Comparison of ENCODE assay signal across 8 cellular contexts in the genomic region with DNA sequence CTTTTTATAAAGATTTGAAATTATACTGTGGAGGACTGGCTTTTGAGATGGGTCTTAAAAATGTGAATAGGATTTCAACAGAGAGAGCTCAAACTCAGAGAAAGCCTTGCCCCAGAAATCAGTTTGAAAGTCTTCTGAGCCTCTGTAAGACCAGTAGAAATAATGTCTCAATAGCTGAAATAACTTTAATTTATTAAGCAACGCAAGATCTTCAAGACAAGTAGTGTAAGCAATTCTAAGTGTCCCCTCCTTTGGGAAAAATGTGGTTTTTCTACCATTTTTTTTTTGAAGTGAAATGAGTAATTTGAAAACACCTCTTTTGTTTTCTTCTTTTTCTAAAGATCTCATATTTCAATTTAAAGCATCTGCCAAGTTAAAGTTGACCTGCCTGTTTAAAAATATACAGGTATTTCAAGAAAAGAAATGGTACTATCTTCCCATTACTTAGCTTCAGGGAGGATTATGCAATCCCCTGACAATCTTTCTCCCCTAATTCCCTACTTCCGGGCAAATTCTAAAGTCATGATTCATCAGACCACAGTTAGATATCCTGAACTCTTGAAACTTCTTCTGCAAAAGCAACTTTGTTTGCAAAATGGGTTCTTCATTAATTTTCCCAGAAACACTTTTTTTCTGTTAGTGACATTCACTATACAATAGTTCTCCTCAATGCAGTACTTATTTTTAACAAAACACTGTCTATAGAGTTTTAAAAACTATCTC. TPM values are rescaled to one million over a fixed set of nuclear protein-coding genes. Genes with fewer than 3 reads are reported as not detected.
DNase-seq lines count a peak whose midpoint lies in the region; TF ChIP-seq lines count a peak whose summit lies in the region.

No MANE protein-coding gene starts in this region.

- H3K27ac ChIP-seq in mammary epithelial cell (ENCODE audit: insufficient read depth, low read depth, low read length) (peak overlapping the region; percentile 73), mesenchymal stem cell (ENCODE audit: low read length, poor library complexity, severe bottlenecking) (peak overlapping the region; percentile 56)

- no peak overlapping the region for H4K91ac ChIP-seq in mesenchymal stem cell (ENCODE audit: low read length)

- H3K9me3 ChIP-seq in mammary epithelial cell (replicated peaks; ENCODE audit: insufficient read depth, low read length) (no peaks in the 10 kb centered on the region), mesenchymal stem cell (ENCODE audit: control insufficient read depth, low read length) (no peaks in the 10 kb centered on the region), MG63 (no peaks in the 10 kb centered on the region)

- H3K14ac ChIP-seq in mesenchymal stem cell (ENCODE audit: low read length in 2 of 2) = no peak overlapping the region

- H3K4me3 ChIP-seq in mammary epithelial cell (replicated peaks in 1 of 3; ENCODE audit: insufficient read depth in 1 of 3, low read depth in 2 of 3, low read length in 3 of 3) (no peak overlapping the region), mesenchymal stem cell (ENCODE audit: insufficient read depth in 1 of 2, low read depth in 1 of 2, low read length in 2 of 2) (peak overlapping the region in 1 of 2 experiments; percentile 16), MG63 (no peak overlapping the region)

- no peaks in the 10 kb centered on the region for H3K27me3 ChIP-seq in mammary epithelial cell (ENCODE audit: insufficient read depth, low read length)
- H3K27me3 ChIP-seq in mesenchymal stem cell (ENCODE audit: control insufficient read depth in 1 of 2, insufficient read depth in 1 of 2, low read length in 2 of 2) = no peaks in the 10 kb centered on the region
- no peaks in the 10 kb centered on the region for H3K27me3 ChIP-seq in MG63

- H2AFZ ChIP-seq in mammary epithelial cell (ENCODE audit: low read depth, low read length) (peak overlapping the region; percentile 5), mesenchymal stem cell (ENCODE audit: low read depth, low read length) (no peak overlapping the region)

- no peak overlapping the region for H2BK12ac ChIP-seq in mesenchymal stem cell (ENCODE audit: low read length in 2 of 2)

- H3K79me1 ChIP-seq in mesenchymal stem cell (replicated peaks; ENCODE audit: low read length, poor library complexity, severe bottlenecking) = peaks cover 3% of the 10 kb centered on the region

- no peak for TF ChIP-seq CTCF in mammary epithelial cell (conservative IDR thresholded peaks at IDR 0.05 in 1 of 2, IDR thresholded peaks at IDR 0.05 in 1 of 2; ENCODE audit: extremely low read depth in 1 of 2, insufficient read depth in 1 of 2, low read depth in 1 of 2, low read length in 2 of 2)

- H3K4me2 ChIP-seq in mammary epithelial cell (ENCODE audit: insufficient read depth, low read depth, low read length) (peak overlapping the region; percentile 44), mesenchymal stem cell (ENCODE audit: low read length, poor library complexity, severe bottlenecking) (no peak overlapping the region)

- dilution Hi-C loops in mammary epithelial cell (cut with HindIII; ENCODE audit: low sequenced_read_pairs) = no loop called here

- H3K36me3 ChIP-seq in mammary epithelial cell (ENCODE audit: insufficient read depth, low read length) = no peaks in the 10 kb centered on the region
- H3K36me3 ChIP-seq in mesenchymal stem cell (ENCODE audit: control insufficient read depth in 1 of 2, insufficient read depth in 2 of 2, low read depth in 1 of 2, low read length in 2 of 2) = no peaks in the 10 kb centered on the region
- no peaks in the 10 kb centered on the region for H3K36me3 ChIP-seq in MG63

- CTCF ChIA-PET in mammary epithelial cell (lab: Charles Lee; ENCODE audit: low non-redundant PET) = no interaction called here

- H2AK5ac ChIP-seq in mesenchymal stem cell (ENCODE audit: low read length, severe bottlenecking) = no peak overlapping the region

- H2BK120ac ChIP-seq in mesenchymal stem cell (ENCODE audit: low read depth, low read length) = no peak overlapping the region

- H3K79me2 ChIP-seq in mammary epithelial cell (ENCODE audit: insufficient read depth, low read length) = no peaks in the 10 kb centered on the region

- no peak overlapping the region for H4K8ac ChIP-seq in mesenchymal stem cell (ENCODE audit: low read length)

- in situ Hi-C loops in mammary epithelial cell (cut with MboI; ENCODE audit: low sequenced_read_pairs in 2 of 2) = no loop called here

- no peak overlapping the region for H2BK15ac ChIP-seq in mesenchymal stem cell (ENCODE audit: low read depth, poor library complexity, severe bottlenecking)

- DNase-seq in AML-193 (lab: John Stamatoyannopoulos, UW) (peak; percentile 74 to 81), MV-4-11 (lab: John Stamatoyannopoulos, UW) (peak; percentile 92), mammary epithelial cell (peak; percentile 83), mesenchymal stem cell (peak; percentile 88), MG63 (no peak), NCI-H2171 treated with DMSO at 0.1 percent for 48 hours (lab: John Stamatoyannopoulos, UW) (no peak), NCI-H510A (lab: John Stamatoyannopoulos, UW) (no peak), DMS153 (lab: John Stamatoyannopoulos, UW) (no peak)

- 0% methylated on average over 2 of the region's 2 CpGs for WGBS in mammary epithelial cell (ENCODE audit: low coverage, missing lambda C conversion rate)
- WGBS in mesenchymal stem cell = 0% methylated on average over 1 of the region's 2 CpGs

- no peak overlapping the region for H3K18ac ChIP-seq in mesenchymal stem cell (ENCODE audit: low read depth in 1 of 2, low read length in 2 of 2)

- H2BK5ac ChIP-seq in mesenchymal stem cell (ENCODE audit: low read depth, low read length, poor library complexity, severe bottlenecking) = peak overlapping the region; percentile 44

- no peaks in the 10 kb centered on the region for H4K20me1 ChIP-seq in mammary epithelial cell (ENCODE audit: insufficient read depth, low read length)

- no peak overlapping the region for H3K4ac ChIP-seq in mesenchymal stem cell (ENCODE audit: low read depth in 1 of 2, low read length in 2 of 2)

- BruUV-seq in mammary epithelial cell (replicated peaks; lab: Mats Ljungman, UMichigan) = TSS peak; percentile 71

- H3K23ac ChIP-seq in mesenchymal stem cell (ENCODE audit: low read length in 2 of 2) = no peak overlapping the region

- no peak overlapping the region for H3K9ac ChIP-seq in mammary epithelial cell (ENCODE audit: insufficient read depth, low read length)
- peak overlapping the region; percentile 67 for H3K9ac ChIP-seq in mesenchymal stem cell (ENCODE audit: low read length)

- H3K4me1 ChIP-seq in mammary epithelial cell (ENCODE audit: insufficient read depth, low read length) = peaks cover 25% of the 10 kb centered on the region
- no peaks in the 10 kb centered on the region for H3K4me1 ChIP-seq in mesenchymal stem cell (ENCODE audit: control insufficient read depth, insufficient read depth, low read depth, low read length)

- intact Hi-C loops in mammary epithelial cell (cut with micrococcal nuclease) = loop anchor here (1.0 kb wide), 1 partner anchor 9 kb away; no protein-coding TSS in a partner anchor

RNA-seq across cellular contexts. Expression of a gene that starts 7.9 kb away (rescaled TPM):
- total RNA-seq in mammary epithelial cell = 100 to 1,000 TPM; 461 to 672 TPM
- polyA plus RNA-seq in mammary epithelial cell = 564 TPM
- polyA minus RNA-seq in mammary epithelial cell = 268 TPM
- 429 TPM for polyA plus RNA-seq in mesenchymal stem cell (2013, experiment 1 of 2)
- 429 TPM for polyA plus RNA-seq in mesenchymal stem cell (2013, experiment 2 of 2)
- 531 and 667 TPM in 2 replicates for total RNA-seq in MG63 (2014; rRNA removed; shearing (Covaris generic); ENCODE audit: low replicate concordance)

Comparison
In these comparisons a context has a peak if more than half of its experiments do, and no peak if none do; other contexts are left out.
1. DNase-seq: peak in AML-193 (2 of 2), MV-4-11 (single experiment), mammary epithelial cell (single experiment) and mesenchymal stem cell (single experiment); none in MG63 (single experiment), NCI-H2171 treated with DMSO at 0.1 percent for 48 hours (single experiment), NCI-H510A (single experiment) and DMS153 (single experiment).